ENCODE assay signal across 1 cellular context in the genomic region with DNA sequence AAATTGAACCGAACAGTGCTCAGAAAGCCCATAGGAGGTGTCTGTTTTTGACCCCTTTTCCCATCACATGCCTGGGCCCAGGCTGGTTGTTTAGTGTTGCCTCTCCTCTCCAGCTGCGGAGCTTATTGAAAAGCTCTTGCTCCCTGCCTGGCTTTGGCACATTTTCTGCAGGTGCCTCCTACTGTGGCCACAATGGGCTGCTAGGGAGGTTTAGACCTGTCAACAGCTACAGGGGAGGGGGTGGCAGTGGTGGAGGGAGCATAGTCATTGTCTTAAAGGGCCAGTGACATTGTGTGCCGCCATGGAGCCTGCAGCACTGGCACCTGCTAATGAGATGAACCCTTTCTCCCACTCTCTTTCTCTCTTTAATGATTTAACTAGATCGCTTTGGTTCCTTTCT.
A peak's percentile ranks its signal among the peaks of the same experiment; 100 is the strongest.
TF ChIP-seq lines count a peak whose summit lies in the region.

No MANE protein-coding gene starts in this region.

TF ChIP-seq in HepG2, 621 proteins besides CTCF, POLR2A, EP300 and RAD21:
- TF ChIP-seq KIAA2018 (CRISPR knock-in tag; IDR thresholded peaks at IDR 0.05; ENCODE audit: borderline replicate concordance), result no peak
- TF ChIP-seq FOSL2 (CRISPR knock-in tag; IDR thresholded peaks at IDR 0.05), result no peak
- TF ChIP-seq, protein P1, sequence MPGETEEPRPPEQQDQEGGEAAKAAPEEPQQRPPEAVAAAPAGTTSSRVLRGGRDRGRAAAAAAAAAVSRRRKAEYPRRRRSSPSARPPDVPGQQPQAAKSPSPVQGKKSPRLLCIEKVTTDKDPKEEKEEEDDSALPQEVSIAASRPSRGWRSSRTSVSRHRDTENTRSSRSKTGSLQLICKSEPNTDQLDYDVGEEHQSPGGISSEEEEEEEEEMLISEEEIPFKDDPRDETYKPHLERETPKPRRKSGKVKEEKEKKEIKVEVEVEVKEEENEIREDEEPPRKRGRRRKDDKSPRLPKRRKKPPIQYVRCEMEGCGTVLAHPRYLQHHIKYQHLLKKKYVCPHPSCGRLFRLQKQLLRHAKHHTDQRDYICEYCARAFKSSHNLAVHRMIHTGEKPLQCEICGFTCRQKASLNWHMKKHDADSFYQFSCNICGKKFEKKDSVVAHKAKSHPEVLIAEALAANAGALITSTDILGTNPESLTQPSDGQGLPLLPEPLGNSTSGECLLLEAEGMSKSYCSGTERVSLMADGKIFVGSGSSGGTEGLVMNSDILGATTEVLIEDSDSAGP (CRISPR knock-in tag; IDR thresholded peaks at IDR 0.05; ENCODE audit: borderline replicate concordance), result peak; percentile 81
